ENCODE assay signal across 30 cellular contexts in genomic region chr11:94680426-94680825, GRCh38.
"Had no signal": no experiment of that assay in that cellular context is flagged by ENCODE, and none has a peak within 500 bp of the region (broad histone marks: within the 10 kb centered on the region; RNA-seq: fewer than 3 reads in every experiment).

No MANE protein-coding gene starts in this region.

- DNase-seq: Karpas-422, Kasumi-1, MM.1S, MV-4-11, NCI-H1048, NCI-H1092, NCI-H1092 treated with DMSO at 0.1 percent for 48 hours, NCI-H1105, NCI-H1105 treated with DMSO at 0.1 percent for 48 hours, NCI-H1417 treated with DMSO at 0.1 percent for 48 hours, NCI-H1436, NCI-H1436 treated with DMSO at 0.1 percent for 48 hours, NCI-H146, NCI-H1694, NCI-H1694 treated with DMSO at 0.1 percent for 48 hours, NCI-H1930, NCI-H2029, NCI-H2029 treated with DMSO at 0.1 percent for 48 hours, NCI-H2081, NCI-H2081 treated with DMSO at 0.1 percent for 48 hours, NCI-H2107, NCI-H2171, NCI-H2171 treated with DMSO at 0.1 percent for 48 hours, NCI-H2227 treated with DMSO at 0.1 percent for 48 hours, NCI-H226, NCI-H446, NCI-H446 treated with DMSO at 0.1 percent for 48 hours, NCI-H510A, NCI-H510A treated with DMSO at 0.1 percent for 48 hours, NCI-H524 had no signal
